In genomic region chr12:14410177-14410576, GRCh38 we compare ENCODE assay signal across 16 cellular contexts. TPM values are rescaled to one million over a fixed set of nuclear protein-coding genes. Genes with fewer than 3 reads are reported as not detected.
DNase-seq lines count a peak whose midpoint lies in the region; ATAC-seq and TF ChIP-seq lines count a peak whose summit lies in the region.
"Had no signal": no experiment of that assay in that cellular context is flagged by ENCODE, and none has a peak within 500 bp of the region (broad histone marks: within the 10 kb centered on the region; RNA-seq: fewer than 3 reads in every experiment).

No MANE protein-coding gene starts in this region.

- no peak overlapping the region for H2BK12ac ChIP-seq in trophoblast cell (ENCODE audit: low read length)

- no peaks in the 10 kb centered on the region for H3K9me3 ChIP-seq in trophoblast cell (ENCODE audit: insufficient read depth, low read depth, low read length)

- H4K12ac ChIP-seq in trophoblast cell (ENCODE audit: low read depth, low read length), result no peak overlapping the region

- peaks cover 4% of the 10 kb centered on the region for H3K9me3 Mint-ChIP-seq in activated naive CD8-positive, alpha-beta T cell (ENCODE audit: low read depth)
- H3K9me3 Mint-ChIP-seq in activated naive CD8-positive, alpha-beta T cell treated with anti-CD3 and anti-CD28 coated beads, Interleukin-2, amount 50 U/mL, for 24 hours, result peaks cover 3% of the 10 kb centered on the region

- no peak for ATAC-seq in activated naive CD8-positive, alpha-beta T cell treated with anti-CD3 and anti-CD28 coated beads, Interleukin-2, amount 50 U/mL, for 24 hours

- peaks cover 2 to 4% of the 10 kb centered on the region in 2 experiments for H3K4me1 ChIP-seq in trophoblast cell (ENCODE audit: control insufficient read depth in 1 of 2, insufficient read depth in 2 of 2, low read length in 2 of 2)

- H3K36me3 ChIP-seq in trophoblast cell (ENCODE audit: control insufficient read depth in 1 of 2, insufficient read depth in 2 of 2, low read length in 2 of 2), result no peaks in the 10 kb centered on the region

- peak overlapping the region; percentile 34 for H3K27ac Mint-ChIP-seq in activated naive CD8-positive, alpha-beta T cell
- no peak overlapping the region for H3K27ac Mint-ChIP-seq in activated naive CD8-positive, alpha-beta T cell treated with anti-CD3 and anti-CD28 coated beads, Interleukin-2, amount 50 U/mL, for 24 hours

- no peak for DNase-seq in activated naive CD8-positive, alpha-beta T cell treated with anti-CD3 and anti-CD28 coated beads, Interleukin-2, amount 50 U/mL, for 24 hours
- DNase-seq in RPMI7951 (ENCODE audit: low read depth) (peak; percentile 42), choroid plexus epithelial cell (ENCODE audit: low read depth) (peak; percentile 52), trophoblast cell (peak; percentile 1 to 42), NK-92 (lab: John Stamatoyannopoulos, UW; ENCODE audit: unreplicated experiment) (no peak), HUDEP-2 (lab: John Stamatoyannopoulos, UW; ENCODE audit: unreplicated experiment in 76 of 76) (no peak)
- no peak for DNase-seq in effector CD8-positive, alpha-beta T cell (lab: John Stamatoyannopoulos, UW)
- DNase-seq: DND-41, GDM1, KBM-7, NCI-H1092, NCI-H2107, PC-3 had no signal

- H3K4me1 Mint-ChIP-seq in activated naive CD8-positive, alpha-beta T cell (ENCODE audit: low read depth), result peaks cover 77% of the 10 kb centered on the region
- H3K4me1 Mint-ChIP-seq in activated naive CD8-positive, alpha-beta T cell treated with anti-CD3 and anti-CD28 coated beads, Interleukin-2, amount 50 U/mL, for 24 hours, result peaks cover 76% of the 10 kb centered on the region

- H3K4me3 Mint-ChIP-seq in activated naive CD8-positive, alpha-beta T cell, result no peak overlapping the region
- no peak overlapping the region for H3K4me3 Mint-ChIP-seq in activated naive CD8-positive, alpha-beta T cell treated with anti-CD3 and anti-CD28 coated beads, Interleukin-2, amount 50 U/mL, for 24 hours

- no peak overlapping the region for H3K4me2 ChIP-seq in trophoblast cell (ENCODE audit: low read length)

- no peak overlapping the region for H3K18ac ChIP-seq in trophoblast cell (ENCODE audit: low read length)

- peaks cover 8% of the 10 kb centered on the region for H3K36me3 Mint-ChIP-seq in activated naive CD8-positive, alpha-beta T cell
- H3K36me3 Mint-ChIP-seq in activated naive CD8-positive, alpha-beta T cell treated with anti-CD3 and anti-CD28 coated beads, Interleukin-2, amount 50 U/mL, for 24 hours (ENCODE audit: low read depth), result peaks cover 28% of the 10 kb centered on the region

- H3K4me3 ChIP-seq in choroid plexus epithelial cell (ENCODE audit: low read depth, low read length) (no peak overlapping the region), trophoblast cell (ENCODE audit: low read depth, low read length) (no peak overlapping the region)

- peaks cover 10% of the 10 kb centered on the region for H3K79me2 ChIP-seq in trophoblast cell (ENCODE audit: control insufficient read depth, insufficient read depth, low read length, poor library complexity)

- H3K4ac ChIP-seq in trophoblast cell (ENCODE audit: low read depth, low read length), result peak overlapping the region; percentile 94

- H2BK5ac ChIP-seq in trophoblast cell (ENCODE audit: low read depth, low read length, poor library complexity), result no peak overlapping the region

- no peak overlapping the region for H2AFZ ChIP-seq in trophoblast cell (ENCODE audit: insufficient read depth, low read length, poor library complexity)

- H4K8ac ChIP-seq in trophoblast cell (ENCODE audit: low read depth, low read length), result no peak overlapping the region

- H2BK120ac ChIP-seq in trophoblast cell (ENCODE audit: insufficient read depth, low read length, poor library complexity), result no peak overlapping the region

- no CpG with 5 or more reads among the region's 5 CpGs for WGBS in trophoblast cell (ENCODE audit: extremely low coverage, insufficient coverage, insufficient read length)

- H3K9ac ChIP-seq in trophoblast cell (ENCODE audit: low read length), result no peak overlapping the region

- no peaks in the 10 kb centered on the region for H3K27me3 ChIP-seq in trophoblast cell (ENCODE audit: insufficient read depth, low read length)

- H4K91ac ChIP-seq in trophoblast cell (ENCODE audit: low read depth, low read length), result no peak overlapping the region

- H3K27me3 Mint-ChIP-seq in activated naive CD8-positive, alpha-beta T cell, result no peaks in the 10 kb centered on the region
- no peaks in the 10 kb centered on the region for H3K27me3 Mint-ChIP-seq in activated naive CD8-positive, alpha-beta T cell treated with anti-CD3 and anti-CD28 coated beads, Interleukin-2, amount 50 U/mL, for 24 hours

- H3K14ac ChIP-seq in trophoblast cell (ENCODE audit: low read length), result no peak overlapping the region

- H3K27ac ChIP-seq in trophoblast cell (ENCODE audit: low read depth, low read length), result no peak overlapping the region
- H3K27ac ChIP-seq: C4-2B, HL-60 had no signal

- no peak overlapping the region for H3K23ac ChIP-seq in trophoblast cell (ENCODE audit: low read length)

- no peaks in the 10 kb centered on the region for H3K79me1 ChIP-seq in trophoblast cell (ENCODE audit: low read length)

- TF ChIP-seq CTCF in choroid plexus epithelial cell (conservative IDR thresholded peaks at IDR 0.05; ENCODE audit: low read depth, low read length), result no peak

- H2AK5ac ChIP-seq in trophoblast cell (ENCODE audit: low read length), result no peak overlapping the region

RNA-seq across cellular contexts. Expression of gene ATF7IP, which starts 44.7 kb away (rescaled TPM):
- total RNA-seq in RPMI7951 (2014; rRNA removed; shearing (Covaris generic)), result 31.2 and 41.3 TPM in 2 replicates
- polyA plus RNA-seq in trophoblast cell (2013), result 39.5 and 42.7 TPM in 2 replicates

Comparison
In these comparisons a context has a peak if more than half of its experiments do, and no peak if none do; other contexts are left out.
1. DNase-seq: peak in RPMI7951 (single experiment), choroid plexus epithelial cell (single experiment) and trophoblast cell (2 of 2); none in activated naive CD8-positive, alpha-beta T cell treated with anti-CD3 and anti-CD28 coated beads, Interleukin-2, amount 50 U/mL, for 24 hours (single experiment), effector CD8-positive, alpha-beta T cell (single experiment), NK-92 (single experiment) and HUDEP-2 (0 of 76).